In genomic region chr15:98653686-98654085, GRCh38 we compare ENCODE assay signal across 21 cellular contexts. TPM values are rescaled to one million over a fixed set of nuclear protein-coding genes. Genes with fewer than 3 reads are reported as not detected.
DNase-seq lines count a peak whose midpoint lies in the region; ATAC-seq and TF ChIP-seq lines count a peak whose summit lies in the region.
"Had no signal": no experiment of that assay in that cellular context is flagged by ENCODE, and none has a peak within 500 bp of the region (broad histone marks: within the 10 kb centered on the region; RNA-seq: fewer than 3 reads in every experiment).

No MANE protein-coding gene starts in this region.

- peak overlapping the region; percentile 99 for H3K9ac ChIP-seq in BLaER1
- H3K9ac ChIP-seq in mammary epithelial cell (ENCODE audit: insufficient read depth, low read length), result no peak overlapping the region
- H3K9ac ChIP-seq in neural progenitor cell, result no peak overlapping the region

- H3K79me2 ChIP-seq in mammary epithelial cell (ENCODE audit: insufficient read depth, low read length) (peaks cover 99% of the 10 kb centered on the region), neural progenitor cell (ENCODE audit: low read depth) (peaks cover 98% of the 10 kb centered on the region)

- intact Hi-C loops in mammary epithelial cell (cut with micrococcal nuclease), result no loop called here

- H3K27ac ChIP-seq in BLaER1, result peak overlapping the region; percentile 97
- H3K27ac ChIP-seq in mammary epithelial cell (ENCODE audit: insufficient read depth, low read depth, low read length), result peak overlapping the region; percentile 36
- no peak overlapping the region for H3K27ac ChIP-seq in neural progenitor cell
- H3K27ac ChIP-seq: Peyer's patch had no signal

- no TSS peak for BruUV-seq in mammary epithelial cell (replicated peaks; lab: Mats Ljungman, UMichigan)

- H3K4me1 ChIP-seq in BLaER1, result peaks cover 66% of the 10 kb centered on the region
- peaks cover 53% of the 10 kb centered on the region for H3K4me1 ChIP-seq in mammary epithelial cell (ENCODE audit: insufficient read depth, low read length)
- peaks cover 40% of the 10 kb centered on the region for H3K4me1 ChIP-seq in neural progenitor cell

- DNase-seq in LHCN-M2 (ENCODE audit: low read depth) (peak; percentile 50), mammary epithelial cell (no peak), neural progenitor cell (ENCODE audit: low spot score) (no peak), UCSD-AML1 (lab: John Stamatoyannopoulos, UW; ENCODE audit: unreplicated experiment) (no peak), SK-N-DZ (ENCODE audit: low spot score) (no peak)
- DNase-seq: activated CD4-positive, CD25-positive, alpha-beta regulatory T cell; activated CD8-positive, alpha-beta memory T cell treated with anti-CD3 and anti-CD28 coated beads, Interleukin-2, amount 10 ng/mL, durations not matched to agents 7 days and 5 days; activated naive CD4-positive, alpha-beta T cell treated with anti-CD3 and anti-CD28 coated beads for 36 hours; C1 segment of cervical spinal cord; DMS53; effector memory CD4-positive, alpha-beta T cell; H7; NCI-H1417 treated with DMSO at 0.1 percent for 48 hours; Peyer's patch; stimulated activated CD4-positive, alpha-beta T cell treated with anti-CD3 and anti-CD28 coated beads, Interleukin-4, amount 100 ng/mL, for 4 hours; T-helper 1 cell had no signal

- in situ Hi-C loops in mammary epithelial cell (cut with MboI; ENCODE audit: low sequenced_read_pairs in 2 of 2), result loop anchor here in 1 of 2 donors (10.0 kb wide), 3 partner anchors 139 to 421 kb away; no protein-coding TSS in a partner anchor

- H4K20me1 ChIP-seq in BLaER1 (peaks cover 89% of the 10 kb centered on the region), mammary epithelial cell (ENCODE audit: insufficient read depth, low read length) (no peaks in the 10 kb centered on the region), neural progenitor cell (ENCODE audit: low read depth) (peaks cover 94% of the 10 kb centered on the region)

- no peak for ATAC-seq in HG03139 (IDR thresholded peaks at IDR 0.05; ENCODE audit: unreplicated experiment)
- no peak for ATAC-seq in HG03439 (IDR thresholded peaks at IDR 0.05; ENCODE audit: unreplicated experiment)
- ATAC-seq: activated CD8-positive, alpha-beta memory T cell treated with anti-CD3 and anti-CD28 coated beads, Interleukin-2, amount 10 ng/mL, durations not matched to agents 7 days and 5 days had no signal

- H3K9me3 ChIP-seq in BLaER1, result no peaks in the 10 kb centered on the region
- H3K9me3 ChIP-seq in mammary epithelial cell (replicated peaks; ENCODE audit: insufficient read depth, low read length), result no peaks in the 10 kb centered on the region
- no peaks in the 10 kb centered on the region for H3K9me3 ChIP-seq in neural progenitor cell (ENCODE audit: low read depth)
- H3K9me3 ChIP-seq: Peyer's patch had no signal

- dilution Hi-C loops in mammary epithelial cell (cut with HindIII; ENCODE audit: low sequenced_read_pairs), result loop anchor here (10.0 kb wide), 1 partner anchor 121 kb away; no protein-coding TSS in a partner anchor

- TF ChIP-seq CTCF in mammary epithelial cell (conservative IDR thresholded peaks at IDR 0.05 in 1 of 2, IDR thresholded peaks at IDR 0.05 in 1 of 2; ENCODE audit: extremely low read depth in 1 of 2, insufficient read depth in 1 of 2, low read depth in 1 of 2, low read length in 2 of 2), result no peak
- no peak for TF ChIP-seq CTCF in neural progenitor cell (IDR thresholded peaks at IDR 0.05)

- H3K4me3 Mint-ChIP-seq in neural progenitor cell, result no peak overlapping the region
- H3K4me3 Mint-ChIP-seq: activated CD8-positive, alpha-beta memory T cell treated with anti-CD3 and anti-CD28 coated beads, Interleukin-2, amount 10 ng/mL, durations not matched to agents 7 days and 5 days; activated naive CD4-positive, alpha-beta T cell treated with anti-CD3 and anti-CD28 coated beads for 36 hours; memory B cell had no signal

- H3K4me1 Mint-ChIP-seq in neural progenitor cell, result peaks cover 42% of the 10 kb centered on the region

- H3K27ac Mint-ChIP-seq in neural progenitor cell, result no peak overlapping the region
- H3K27ac Mint-ChIP-seq: activated CD8-positive, alpha-beta memory T cell treated with anti-CD3 and anti-CD28 coated beads, Interleukin-2, amount 10 ng/mL, durations not matched to agents 7 days and 5 days; activated naive CD4-positive, alpha-beta T cell treated with anti-CD3 and anti-CD28 coated beads for 36 hours; memory B cell had no signal

- H3K36me3 ChIP-seq in BLaER1 (no peaks in the 10 kb centered on the region; the same call in 1 of the 2 replicates), mammary epithelial cell (ENCODE audit: insufficient read depth, low read length) (no peaks in the 10 kb centered on the region), neural progenitor cell (no peaks in the 10 kb centered on the region)
- H3K36me3 ChIP-seq: Peyer's patch had no signal

- no peaks in the 10 kb centered on the region for H3K27me3 Mint-ChIP-seq in neural progenitor cell (ENCODE audit: insufficient read depth, low read depth)

- peak overlapping the region; percentile 93 for H3K4me2 ChIP-seq in BLaER1
- peak overlapping the region; percentile 62 for H3K4me2 ChIP-seq in mammary epithelial cell (ENCODE audit: insufficient read depth, low read depth, low read length)
- H3K4me2 ChIP-seq in neural progenitor cell, result peak overlapping the region; percentile 98

- CTCF ChIA-PET in mammary epithelial cell (lab: Charles Lee; ENCODE audit: low non-redundant PET), result no interaction called here

- 0% methylated on average over 1 of the region's 1 CpG for WGBS in mammary epithelial cell (ENCODE audit: low coverage, missing lambda C conversion rate)

- H3K4me3 ChIP-seq in BLaER1 (peak overlapping the region; percentile 99), mammary epithelial cell (replicated peaks in 1 of 3; ENCODE audit: insufficient read depth in 1 of 3, low read depth in 2 of 3, low read length in 3 of 3) (no peak overlapping the region), neural progenitor cell (no peak overlapping the region)
- H3K4me3 ChIP-seq: Peyer's patch had no signal

- H3K9me3 Mint-ChIP-seq in neural progenitor cell, result no peaks in the 10 kb centered on the region
- H3K9me3 Mint-ChIP-seq: activated naive CD4-positive, alpha-beta T cell treated with anti-CD3 and anti-CD28 coated beads for 36 hours had no signal

- H2AFZ ChIP-seq in mammary epithelial cell (ENCODE audit: low read depth, low read length) (no peak overlapping the region), neural progenitor cell (replicated peaks) (no peak overlapping the region)

- no peaks in the 10 kb centered on the region for H3K36me3 Mint-ChIP-seq in neural progenitor cell
- H3K36me3 Mint-ChIP-seq: brain had no signal

- peaks cover 17% of the 10 kb centered on the region for H3F3A ChIP-seq in neural progenitor cell (ENCODE audit: low read depth)

- H3K27me3 ChIP-seq in BLaER1 (no peaks in the 10 kb centered on the region), mammary epithelial cell (ENCODE audit: insufficient read depth, low read length) (no peaks in the 10 kb centered on the region), neural progenitor cell (no peaks in the 10 kb centered on the region)
- H3K27me3 ChIP-seq: Peyer's patch had no signal

RNA-seq across cellular contexts. Expression of gene IGF1R, which starts 5.3 kb away (rescaled TPM):
- 8.5 and 8.8 TPM in 2 replicates for total RNA-seq in LHCN-M2 (2014; rRNA removed)
- polyA plus RNA-seq in LHCN-M2 (2012), result 19.5 TPM
- total RNA-seq in mammary epithelial cell, result 10 to 100 TPM; 42.3 to 60.3 TPM
- polyA plus RNA-seq in mammary epithelial cell, result 20.7 TPM
- 117 TPM for polyA minus RNA-seq in mammary epithelial cell
- total RNA-seq in neural progenitor cell (ENCODE audit: low replicate concordance), result 23.5 and 40.4 TPM in 2 replicates
- 12.2 and 14.3 TPM in 2 replicates for polyA plus RNA-seq in SK-N-DZ (2014; cell fraction: cytosol; rRNA removed)
- polyA plus RNA-seq in SK-N-DZ (2014; cell fraction: nucleus; rRNA removed), result 10.9 and 20.3 TPM in 2 replicates
